Comparison of ENCODE assay signal across 1 cellular context in the genomic region with DNA sequence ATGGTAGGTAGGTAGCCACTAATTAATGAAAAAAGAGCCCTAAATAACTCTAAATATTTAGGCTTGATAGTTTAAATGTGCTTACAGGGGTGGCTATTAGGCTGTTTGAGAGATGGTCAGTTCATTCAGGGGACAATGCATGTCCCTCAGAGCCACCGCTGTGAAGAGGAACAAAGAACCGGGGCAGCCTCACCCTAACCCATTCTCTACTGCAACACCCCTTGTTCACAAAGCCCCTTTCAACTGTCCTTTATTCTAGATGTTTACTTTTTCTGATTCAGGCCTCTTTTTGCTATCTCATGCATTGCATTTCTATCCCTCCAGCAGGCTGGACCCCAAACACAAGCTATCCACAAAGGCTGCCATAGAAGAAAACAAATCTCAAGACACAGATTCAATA.
TF ChIP-seq lines count a peak whose summit lies in the region.

No MANE protein-coding gene starts in this region.

TF ChIP-seq in GM23338, 12 proteins besides CTCF, POLR2A, EP300 and RAD21 (continued from another document):
- TF ChIP-seq, protein P1, sequence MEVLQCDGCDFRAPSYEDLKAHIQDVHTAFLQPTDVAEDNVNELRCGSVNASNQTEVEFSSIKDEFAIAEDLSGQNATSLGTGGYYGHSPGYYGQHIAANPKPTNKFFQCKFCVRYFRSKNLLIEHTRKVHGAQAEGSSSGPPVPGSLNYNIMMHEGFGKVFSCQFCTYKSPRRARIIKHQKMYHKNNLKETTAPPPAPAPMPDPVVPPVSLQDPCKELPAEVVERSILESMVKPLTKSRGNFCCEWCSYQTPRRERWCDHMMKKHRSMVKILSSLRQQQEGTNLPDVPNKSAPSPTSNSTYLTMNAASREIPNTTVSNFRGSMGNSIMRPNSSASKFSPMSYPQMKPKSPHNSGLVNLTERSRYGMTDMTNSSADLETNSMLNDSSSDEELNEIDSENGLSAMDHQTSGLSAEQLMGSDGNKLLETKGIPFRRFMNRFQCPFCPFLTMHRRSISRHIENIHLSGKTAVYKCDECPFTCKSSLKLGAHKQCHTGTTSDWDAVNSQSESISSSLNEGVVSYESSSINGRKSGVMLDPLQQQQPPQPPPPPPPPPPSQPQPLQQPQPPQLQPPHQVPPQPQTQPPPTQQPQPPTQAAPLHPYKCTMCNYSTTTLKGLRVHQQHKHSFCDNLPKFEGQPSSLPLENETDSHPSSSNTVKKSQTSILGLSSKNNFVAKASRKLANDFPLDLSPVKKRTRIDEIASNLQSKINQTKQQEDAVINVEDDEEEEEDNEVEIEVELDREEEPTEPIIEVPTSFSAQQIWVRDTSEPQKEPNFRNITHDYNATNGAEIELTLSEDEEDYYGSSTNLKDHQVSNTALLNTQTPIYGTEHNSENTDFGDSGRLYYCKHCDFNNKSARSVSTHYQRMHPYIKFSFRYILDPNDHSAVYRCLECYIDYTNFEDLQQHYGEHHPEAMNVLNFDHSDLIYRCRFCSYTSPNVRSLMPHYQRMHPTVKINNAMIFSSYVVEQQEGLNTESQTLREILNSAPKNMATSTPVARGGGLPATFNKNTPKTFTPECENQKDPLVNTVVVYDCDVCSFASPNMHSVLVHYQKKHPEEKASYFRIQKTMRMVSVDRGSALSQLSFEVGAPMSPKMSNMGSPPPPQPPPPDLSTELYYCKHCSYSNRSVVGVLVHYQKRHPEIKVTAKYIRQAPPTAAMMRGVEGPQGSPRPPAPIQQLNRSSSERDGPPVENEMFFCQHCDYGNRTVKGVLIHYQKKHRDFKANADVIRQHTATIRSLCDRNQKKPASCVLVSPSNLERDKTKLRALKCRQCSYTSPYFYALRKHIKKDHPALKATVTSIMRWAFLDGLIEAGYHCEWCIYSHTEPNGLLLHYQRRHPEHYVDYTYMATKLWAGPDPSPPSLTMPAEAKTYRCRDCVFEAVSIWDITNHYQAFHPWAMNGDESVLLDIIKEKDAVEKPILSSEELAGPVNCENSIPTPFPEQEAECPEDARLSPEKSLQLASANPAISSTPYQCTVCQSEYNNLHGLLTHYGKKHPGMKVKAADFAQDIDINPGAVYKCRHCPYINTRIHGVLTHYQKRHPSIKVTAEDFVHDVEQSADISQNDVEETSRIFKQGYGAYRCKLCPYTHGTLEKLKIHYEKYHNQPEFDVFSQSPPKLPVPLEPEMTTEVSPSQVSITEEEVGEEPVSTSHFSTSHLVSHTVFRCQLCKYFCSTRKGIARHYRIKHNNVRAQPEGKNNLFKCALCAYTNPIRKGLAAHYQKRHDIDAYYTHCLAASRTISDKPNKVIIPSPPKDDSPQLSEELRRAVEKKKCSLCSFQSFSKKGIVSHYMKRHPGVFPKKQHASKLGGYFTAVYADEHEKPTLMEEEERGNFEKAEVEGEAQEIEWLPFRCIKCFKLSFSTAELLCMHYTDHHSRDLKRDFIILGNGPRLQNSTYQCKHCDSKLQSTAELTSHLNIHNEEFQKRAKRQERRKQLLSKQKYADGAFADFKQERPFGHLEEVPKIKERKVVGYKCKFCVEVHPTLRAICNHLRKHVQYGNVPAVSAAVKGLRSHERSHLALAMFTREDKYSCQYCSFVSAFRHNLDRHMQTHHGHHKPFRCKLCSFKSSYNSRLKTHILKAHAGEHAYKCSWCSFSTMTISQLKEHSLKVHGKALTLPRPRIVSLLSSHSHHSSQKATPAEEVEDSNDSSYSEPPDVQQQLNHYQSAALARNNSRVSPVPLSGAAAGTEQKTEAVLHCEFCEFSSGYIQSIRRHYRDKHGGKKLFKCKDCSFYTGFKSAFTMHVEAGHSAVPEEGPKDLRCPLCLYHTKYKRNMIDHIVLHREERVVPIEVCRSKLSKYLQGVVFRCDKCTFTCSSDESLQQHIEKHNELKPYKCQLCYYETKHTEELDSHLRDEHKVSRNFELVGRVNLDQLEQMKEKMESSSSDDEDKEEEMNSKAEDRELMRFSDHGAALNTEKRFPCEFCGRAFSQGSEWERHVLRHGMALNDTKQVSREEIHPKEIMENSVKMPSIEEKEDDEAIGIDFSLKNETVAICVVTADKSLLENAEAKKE (CRISPR knock-in tag; IDR thresholded peaks at IDR 0.05): no peak
- no peak for TF ChIP-seq NANOG (IDR thresholded peaks at IDR 0.05; ENCODE audit: borderline replicate concordance)
